8 cellular contexts compared by ENCODE assay signal in the genomic region with DNA sequence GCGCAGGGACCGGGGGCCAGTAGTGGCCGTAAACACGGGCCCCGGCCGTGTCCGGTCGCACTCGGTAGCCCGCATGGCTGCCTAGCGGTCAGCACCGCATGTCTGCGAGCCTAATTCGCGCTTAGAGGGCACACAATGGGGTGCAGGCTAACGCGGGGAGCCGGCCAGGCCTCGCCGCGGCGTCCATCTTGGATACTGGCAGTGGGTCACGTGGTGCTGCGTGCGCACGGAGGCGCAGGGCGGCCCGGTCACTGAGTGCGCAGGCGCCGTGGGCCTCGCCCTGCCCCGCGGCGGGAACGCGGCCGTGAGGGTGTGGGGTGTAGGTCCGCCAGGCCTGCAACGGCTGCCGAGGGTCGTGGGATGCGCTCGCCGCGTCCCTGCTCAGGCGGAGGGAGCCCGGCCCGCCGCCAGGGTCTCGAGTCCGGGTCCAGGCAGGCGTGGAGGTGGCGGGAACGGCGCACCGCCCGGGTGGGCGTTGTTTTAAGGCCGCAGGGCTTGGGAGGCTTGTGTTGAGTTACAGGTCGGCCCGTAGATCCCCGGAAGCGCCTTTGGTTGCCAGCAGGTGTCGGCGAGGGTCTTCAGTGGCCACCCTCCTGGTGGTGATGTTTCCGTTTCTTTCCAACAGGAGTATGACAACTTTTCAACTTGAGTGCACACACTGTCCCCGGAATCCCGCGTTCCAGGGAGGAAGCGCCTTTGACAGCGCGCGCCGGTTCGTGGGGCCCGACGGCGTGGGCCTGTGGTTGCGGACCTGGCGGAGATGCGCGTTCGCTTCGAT. TPM values are rescaled to one million over a fixed set of nuclear protein-coding genes. Genes with fewer than 3 reads are reported as not detected.
DNase-seq lines count a peak whose midpoint lies in the region; ATAC-seq, FAIRE-seq and TF ChIP-seq lines count a peak whose summit lies in the region.

No MANE protein-coding gene starts in this region.

- no peaks in the 10 kb centered on the region for H3K9me1 ChIP-seq in endothelial cell of umbilical vein (replicated peaks; ENCODE audit: control insufficient read depth, extremely low read depth, insufficient read depth, low read length)

- peaks cover 14% of the 10 kb centered on the region for H3K4me1 ChIP-seq in endothelial cell of umbilical vein (ENCODE audit: control insufficient read depth, extremely low read depth, insufficient read depth, low read length)

- TSS peak; percentile 85 for BruUV-seq in endothelial cell of umbilical vein (replicated peaks; lab: Mats Ljungman, UMichigan)

- TF ChIP-seq POLR2A in endothelial cell of umbilical vein (IDR thresholded peaks at IDR 0.05; ENCODE audit: low read depth, low read length) = peak; percentile 97

- peak overlapping the region; percentile 98 for H2AFZ ChIP-seq in endothelial cell of umbilical vein (ENCODE audit: low read depth, low read length)

- H3K27me3 ChIP-seq in endothelial cell of umbilical vein (ENCODE audit: control insufficient read depth in 2 of 2, insufficient read depth in 2 of 2, low read length in 2 of 2) = no peaks in the 10 kb centered on the region

- FAIRE-seq in HTR-8/SVneo (lab: Jason Lieb, UNC) (peak; percentile 99), endothelial cell of umbilical vein (lab: Jason Lieb, UNC) (no peak)

- peak overlapping the region; percentile 67 to 75 (median 71) for H3K4me3 ChIP-seq in endothelial cell of umbilical vein (replicated peaks in 1 of 3; ENCODE audit: insufficient read depth in 1 of 3, low read depth in 1 of 3, low read length in 3 of 3)

- peak overlapping the region; percentile 73 for H3K4me2 ChIP-seq in endothelial cell of umbilical vein (ENCODE audit: insufficient read depth, low read length)

- CTCF ChIA-PET in endothelial cell of umbilical vein (lab: Charles Lee) = interaction anchor here (0.7 to 1.0 kb wide), 12 partner anchors 10 to 623 kb away, joined by 3 to 14 read pairs (median 4); a partner anchor contains a TSS

- H3K27ac ChIP-seq in endothelial cell of umbilical vein (ENCODE audit: insufficient read depth, low read depth, low read length) = peak overlapping the region; percentile 100

- POLR2A ChIA-PET in endothelial cell of umbilical vein (lab: Charles Lee) = interaction anchor here (0.7 to 1.2 kb wide), 6 partner anchors 9 to 134 kb away, joined by 3 to 5 read pairs (median 4); no protein-coding TSS in a partner anchor

- dilution Hi-C loops in endothelial cell of umbilical vein (cut with MboI; ENCODE audit: extremely low pct_ligation_motif_present, low sequenced_read_pairs) = no loop called here

- H3K36me3 ChIP-seq in endothelial cell of umbilical vein (ENCODE audit: control insufficient read depth in 2 of 2, extremely low read depth in 1 of 2, insufficient read depth in 2 of 2, low read length in 2 of 2) = no peaks in the 10 kb centered on the region

- ATAC-seq in GM21390 (IDR thresholded peaks at IDR 0.05; ENCODE audit: unreplicated experiment) = peak; percentile 59

- no peaks in the 10 kb centered on the region for H3K9me3 ChIP-seq in endothelial cell of umbilical vein (replicated peaks; ENCODE audit: control insufficient read depth, insufficient read depth, low read length)

- no peak for TF ChIP-seq CTCF in endothelial cell of umbilical vein (IDR thresholded peaks at IDR 0.05; ENCODE audit: extremely low read depth in 1 of 2, insufficient read depth in 1 of 2, low read depth in 1 of 2, low read length in 2 of 2)

- peak overlapping the region; percentile 99 for H3K9ac ChIP-seq in endothelial cell of umbilical vein (replicated peaks; ENCODE audit: extremely low read depth, insufficient read depth, low read length)

- intact Hi-C loops in endothelial cell of umbilical vein (cut with micrococcal nuclease) = loop anchor here (1.0 to 10.0 kb wide), 13 partner anchors 20 to 736 kb away; a partner anchor contains a TSS

- no peaks in the 10 kb centered on the region for H4K20me1 ChIP-seq in endothelial cell of umbilical vein (replicated peaks; ENCODE audit: control insufficient read depth, extremely low read depth, insufficient read depth, low read length)

- H3K79me2 ChIP-seq in endothelial cell of umbilical vein (ENCODE audit: control insufficient read depth, insufficient read depth, low read length) = peaks cover 9% of the 10 kb centered on the region

- DNase-seq in DMS 273 (lab: John Stamatoyannopoulos, UW; ENCODE audit: unreplicated experiment) = peak; percentile 97
- DNase-seq in HTR-8/SVneo (ENCODE audit: insufficient read length, low spot score) = peak; percentile 99
- DNase-seq in NOMO-1 (lab: John Stamatoyannopoulos, UW; ENCODE audit: unreplicated experiment in 2 of 2) = peak; percentile 82 to 93
- peak; percentile 79 for DNase-seq in activated CD8-positive, alpha-beta memory T cell treated with anti-CD3 and anti-CD28 coated beads, Interleukin-2, amount 50 U/mL, for 1 hour (ENCODE audit: extremely low read depth)
- peak; percentile 96 for DNase-seq in endothelial cell of umbilical vein (ENCODE audit: low read depth, low spot score)
- DNase-seq in middle frontal gyrus (ENCODE audit: extremely low spot score, low spot score) = peak; percentile 93
- peak; percentile 91 for DNase-seq in stimulated activated CD8-positive, alpha-beta memory T cell treated with anti-CD3 and anti-CD28 coated beads, Interleukin-15, amount 100 ng/mL, for 48 hours (ENCODE audit: low read depth in 2 of 2)

TF ChIP-seq in endothelial cell of umbilical vein, 7 proteins besides CTCF, POLR2A, EP300 and RAD21:
- TF ChIP-seq JUN (IDR thresholded peaks at IDR 0.05; ENCODE audit: borderline replicate concordance, insufficient read depth, insufficient read length, low read depth) (no peak), POLR2AphosphoS5 (IDR thresholded peaks at IDR 0.05; ENCODE audit: insufficient read depth, low read depth, low read length) (peak; percentile 98), MYC (IDR thresholded peaks at IDR 0.05; ENCODE audit: low read depth, low read length) (peak; percentile 57), EZH2 (IDR thresholded peaks at IDR 0.05; ENCODE audit: borderline replicate concordance, low read depth, low read length, severe bottlenecking) (no peak), GATA2 (IDR thresholded peaks at IDR 0.05; ENCODE audit: insufficient read depth, insufficient read length, low read depth, low read length) (no peak)
- TF ChIP-seq, protein P1, sequence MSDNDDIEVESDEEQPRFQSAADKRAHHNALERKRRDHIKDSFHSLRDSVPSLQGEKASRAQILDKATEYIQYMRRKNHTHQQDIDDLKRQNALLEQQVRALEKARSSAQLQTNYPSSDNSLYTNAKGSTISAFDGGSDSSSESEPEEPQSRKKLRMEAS (IDR thresholded peaks at IDR 0.05; ENCODE audit: insufficient read depth, insufficient read length) = peak; percentile 96
TF ChIP-seq in endothelial cell of umbilical vein: peak in this region for 3.

RNA-seq across cellular contexts. Expression of a gene that starts 0.8 kb away (rescaled TPM):
- total RNA-seq in endothelial cell of umbilical vein = 22.5 and 33.0 TPM in 2 replicates
- polyA plus RNA-seq in endothelial cell of umbilical vein = 10.3 and 13.4 TPM in 2 replicates
- 4.9 and 5.8 TPM in 2 replicates for polyA plus RNA-seq in endothelial cell of umbilical vein (2011; cell fraction: cytosol; rRNA removed)
- 27.8 and 37.8 TPM in 2 replicates for polyA plus RNA-seq in endothelial cell of umbilical vein (2011; cell fraction: nucleus; rRNA removed)
- 6.5 and 9.4 TPM in 2 replicates for polyA plus RNA-seq in endothelial cell of umbilical vein (2012)
- polyA minus RNA-seq in endothelial cell of umbilical vein = 31.5 and 40.6 TPM in 2 replicates
- 22.6 TPM for polyA minus RNA-seq in endothelial cell of umbilical vein (2011; cell fraction: cytosol; rRNA and poly(A)+ RNA removed)
- 40.1 and 54.5 TPM in 2 replicates for polyA minus RNA-seq in endothelial cell of umbilical vein (2011; cell fraction: nucleus; rRNA and poly(A)+ RNA removed)

Comparison
In these comparisons a context has a peak if more than half of its experiments do, and no peak if none do; other contexts are left out.
1. Peak in every context shown above with its lines: DNase-seq, ATAC-seq, H3K4me3 ChIP-seq and H3K27ac ChIP-seq.